ENCODE assay signal across 19 cellular contexts in genomic region chr1:8002329-8003320, GRCh38. TPM values are rescaled to one million over a fixed set of nuclear protein-coding genes. Genes with fewer than 3 reads are reported as not detected.
DNase-seq lines count a peak whose midpoint lies in the region; ATAC-seq and TF ChIP-seq lines count a peak whose summit lies in the region.
"Had no signal": no experiment of that assay in that cellular context is flagged by ENCODE, and none has a peak within 500 bp of the region (broad histone marks: within the 10 kb centered on the region; RNA-seq: fewer than 3 reads in every experiment).

No MANE protein-coding gene starts in this region.

- H3K27me3 Mint-ChIP-seq in chondrocyte (ENCODE audit: low read depth) = no peaks in the 10 kb centered on the region
- no peaks in the 10 kb centered on the region for H3K27me3 Mint-ChIP-seq in type B pancreatic cell
- H3K27me3 Mint-ChIP-seq: activated CD4-positive, alpha-beta memory T cell treated with anti-CD3 and anti-CD28 coated beads, Interleukin-2, amount 10 ng/mL, durations not matched to agents 7 days and 5 days had no signal

- H3K27me3 ChIP-seq in lower lobe of right lung (ENCODE audit: low read depth) = no peaks in the 10 kb centered on the region
- H3K27me3 ChIP-seq: BLaER1 treated with 17β-estradiol and CSF1 and Interleukin-3, amounts not matched to agents 10 nM and 100 nM had no signal

- peak overlapping the region; percentile 76 for H3K27ac ChIP-seq in lower lobe of right lung
- H3K27ac ChIP-seq: BLaER1 treated with 17β-estradiol and CSF1 and Interleukin-3, amounts not matched to agents 10 nM and 100 nM had no signal

- ATAC-seq in lower lobe of right lung (no peak), GM19023 (IDR thresholded peaks at IDR 0.05; ENCODE audit: unreplicated experiment) (no peak)
- ATAC-seq: stimulated activated effector memory CD8-positive, alpha-beta T cell treated with anti-CD3 and anti-CD28 coated beads, Interleukin-12 subunit alpha, Interleukin-12 subunit beta, amount 100 ng/mL, for 72 hours had no signal

- H3K4me1 ChIP-seq in lower lobe of right lung = peaks cover 41% of the 10 kb centered on the region

- DNase-seq in OCI-M1 (lab: John Stamatoyannopoulos, UW) (peak; percentile 49), chondrocyte (ENCODE audit: low spot score) (no peak), lower lobe of right lung (no peak), type B pancreatic cell (ENCODE audit: extremely low spot score, unreplicated experiment) (no peak), A172 (ENCODE audit: low spot score) (no peak)
- DNase-seq in activated CD4-positive, CD25-positive, alpha-beta regulatory T cell (lab: John Stamatoyannopoulos, UW) = no peak
- DNase-seq: activated CD4-positive, alpha-beta memory T cell treated with anti-CD3 and anti-CD28 coated beads, Interleukin-2, amount 10 ng/mL, durations not matched to agents 7 days and 5 days; amygdala; DMS53; GOT3; hypothalamus; NCI-H1105 treated with DMSO at 0.1 percent for 48 hours; NK-92 treated with Interleukin-12 subunit alpha and Interleukin-12 subunit beta, amount 100 ng/mL, for 24 hours; SIG-M5 had no signal

- peaks cover 1% of the 10 kb centered on the region for H3K36me3 Mint-ChIP-seq in chondrocyte (ENCODE audit: low read depth)
- peaks cover 7% of the 10 kb centered on the region for H3K36me3 Mint-ChIP-seq in type B pancreatic cell

- TF ChIP-seq CTCF in chondrocyte (IDR thresholded peaks at IDR 0.05) (no peak), lower lobe of right lung (IDR thresholded peaks at IDR 0.05) (no peak), type B pancreatic cell (conservative IDR thresholded peaks at IDR 0.05) (no peak)

- H3K4me3 Mint-ChIP-seq in chondrocyte (ENCODE audit: unreplicated experiment) (no peak overlapping the region), type B pancreatic cell (no peak overlapping the region)
- H3K4me3 Mint-ChIP-seq: activated CD4-positive, alpha-beta memory T cell treated with anti-CD3 and anti-CD28 coated beads, Interleukin-2, amount 10 ng/mL, durations not matched to agents 7 days and 5 days; activated T-helper 1 cell treated with anti-CD3 and anti-CD28 coated beads, Interleukin-12 subunit alpha, Interleukin-12 subunit beta, Interleukin-2, Interleukin-4 antibody, amounts not matched to agents 30 ng/mL and 10 ng/mL and 1 ng/mL, durations not matched to agents 14 hours and 24 hours and 36 hours; neural crest cell; stimulated activated effector memory CD8-positive, alpha-beta T cell treated with anti-CD3 and anti-CD28 coated beads, Interleukin-12 subunit alpha, Interleukin-12 subunit beta, amount 100 ng/mL, for 72 hours had no signal

- no peaks in the 10 kb centered on the region for H3K36me3 ChIP-seq in lower lobe of right lung

- intact Hi-C loops in lower lobe of right lung (cut with DNase I) = no loop called here

- H3K9me3 ChIP-seq in lower lobe of right lung = no peaks in the 10 kb centered on the region
- H3K9me3 ChIP-seq: BLaER1 treated with 17β-estradiol and CSF1 and Interleukin-3, amounts not matched to agents 10 nM and 100 nM had no signal

- H3K4me1 Mint-ChIP-seq in chondrocyte (ENCODE audit: low read depth) (peaks cover 41% of the 10 kb centered on the region), type B pancreatic cell (ENCODE audit: unreplicated experiment) (peaks cover 34% of the 10 kb centered on the region)
- H3K4me1 Mint-ChIP-seq: activated CD4-positive, alpha-beta memory T cell treated with anti-CD3 and anti-CD28 coated beads, Interleukin-2, amount 10 ng/mL, durations not matched to agents 7 days and 5 days; stimulated activated effector memory CD8-positive, alpha-beta T cell treated with anti-CD3 and anti-CD28 coated beads, Interleukin-12 subunit alpha, Interleukin-12 subunit beta, amount 100 ng/mL, for 72 hours had no signal

- H3K4me3 ChIP-seq in lower lobe of right lung = no peak overlapping the region
- H3K4me3 ChIP-seq: BLaER1 treated with 17β-estradiol and CSF1 and Interleukin-3, amounts not matched to agents 10 nM and 100 nM had no signal

- peaks cover 3% of the 10 kb centered on the region for H3K9me3 Mint-ChIP-seq in chondrocyte (ENCODE audit: low read depth)
- no peaks in the 10 kb centered on the region for H3K9me3 Mint-ChIP-seq in type B pancreatic cell
- H3K9me3 Mint-ChIP-seq: activated CD4-positive, alpha-beta memory T cell treated with anti-CD3 and anti-CD28 coated beads, Interleukin-2, amount 10 ng/mL, durations not matched to agents 7 days and 5 days; activated T-helper 1 cell treated with anti-CD3 and anti-CD28 coated beads, Interleukin-12 subunit alpha, Interleukin-12 subunit beta, Interleukin-2, Interleukin-4 antibody, amounts not matched to agents 30 ng/mL and 10 ng/mL and 1 ng/mL, durations not matched to agents 14 hours and 24 hours and 36 hours; neural crest cell; stimulated activated effector memory CD8-positive, alpha-beta T cell treated with anti-CD3 and anti-CD28 coated beads, Interleukin-12 subunit alpha, Interleukin-12 subunit beta, amount 100 ng/mL, for 72 hours had no signal

- H3K27ac Mint-ChIP-seq in chondrocyte (ENCODE audit: unreplicated experiment) (peak overlapping the region; percentile 43), type B pancreatic cell (peak overlapping the region; percentile 97)
- H3K27ac Mint-ChIP-seq: activated CD4-positive, alpha-beta memory T cell treated with anti-CD3 and anti-CD28 coated beads, Interleukin-2, amount 10 ng/mL, durations not matched to agents 7 days and 5 days; activated T-helper 1 cell treated with anti-CD3 and anti-CD28 coated beads, Interleukin-12 subunit alpha, Interleukin-12 subunit beta, Interleukin-2, Interleukin-4 antibody, amounts not matched to agents 30 ng/mL and 10 ng/mL and 1 ng/mL, durations not matched to agents 14 hours and 24 hours and 36 hours; stimulated activated effector memory CD8-positive, alpha-beta T cell treated with anti-CD3 and anti-CD28 coated beads, Interleukin-12 subunit alpha, Interleukin-12 subunit beta, amount 100 ng/mL, for 72 hours had no signal

RNA-seq across cellular contexts. Expression of gene ERRFI1, which starts 23.5 kb away (rescaled TPM):
- 26.4 to 305 TPM (median 303 TPM) in 3 replicates for total RNA-seq in chondrocyte
- total RNA-seq in lower lobe of right lung = 65.1 TPM
- 83.3 and 104 TPM in 2 replicates for total RNA-seq in type B pancreatic cell (ENCODE audit: low replicate concordance)
- total RNA-seq in A172 (2014; rRNA removed; shearing (Covaris generic)) = 92.1 and 100 TPM in 2 replicates

RNA-seq across cellular contexts. Expression of gene PARK7, which starts 41.1 kb away (rescaled TPM):
- total RNA-seq in chondrocyte = 250 to 288 TPM (median 254 TPM) in 3 replicates
- total RNA-seq in lower lobe of right lung = 187 TPM
- total RNA-seq in type B pancreatic cell (ENCODE audit: low replicate concordance) = 206 and 279 TPM in 2 replicates
- 242 and 359 TPM in 2 replicates for total RNA-seq in A172 (2014; rRNA removed; shearing (Covaris generic))
